Comparison of ENCODE assay signal across 9 cellular contexts in genomic region chr10:72259491-72260214, GRCh38. TPM values are rescaled to one million over a fixed set of nuclear protein-coding genes. Genes with fewer than 3 reads are reported as not detected.
DNase-seq lines count a peak whose midpoint lies in the region; ATAC-seq and TF ChIP-seq lines count a peak whose summit lies in the region.
"Had no signal": no experiment of that assay in that cellular context is flagged by ENCODE, and none has a peak within 500 bp of the region (broad histone marks: within the 10 kb centered on the region; RNA-seq: fewer than 3 reads in every experiment).

No MANE protein-coding gene starts in this region.

- peaks cover 2 to 3% (median 2%) of the 10 kb centered on the region in 3 donors for H3K27me3 Mint-ChIP-seq in CD14-positive monocyte (ENCODE audit: low read depth in 3 of 3)
- H3K27me3 Mint-ChIP-seq in central memory CD8-positive, alpha-beta T cell = no peaks in the 10 kb centered on the region

- H3K79me2 ChIP-seq in Loucy (ENCODE audit: insufficient read depth, low read length) = 0 out of 2 replicates have a peak, but pooled peaks cover under 1% of the 10 kb centered on the region

- H3K4me1 ChIP-seq in Loucy (ENCODE audit: insufficient read depth, low read length, poor library complexity, severe bottlenecking) (peaks cover 81% of the 10 kb centered on the region), muscle layer of colon (ENCODE audit: insufficient read depth, low read length) (peaks cover 39% of the 10 kb centered on the region)

- H3K4me1 Mint-ChIP-seq in CD14-positive monocyte = peaks cover 52% of the 10 kb centered on the region
- H3K4me1 Mint-ChIP-seq in central memory CD8-positive, alpha-beta T cell = peaks cover 64% of the 10 kb centered on the region

- no peaks in the 10 kb centered on the region for H3K9me3 Mint-ChIP-seq in CD14-positive monocyte
- no peaks in the 10 kb centered on the region for H3K9me3 Mint-ChIP-seq in central memory CD8-positive, alpha-beta T cell

- peak overlapping the region; percentile 94 for H3K4me2 ChIP-seq in Loucy (ENCODE audit: low read depth, low read length, poor library complexity, severe bottlenecking)

- H3K36me3 ChIP-seq in Loucy (ENCODE audit: insufficient read depth, low read length) = no peaks in the 10 kb centered on the region
- H3K36me3 ChIP-seq in muscle layer of colon (ENCODE audit: insufficient read depth, low read length) = no peaks in the 10 kb centered on the region

- H3K9me3 ChIP-seq in Loucy (ENCODE audit: insufficient read depth, low read depth, low read length) = no peaks in the 10 kb centered on the region
- H3K9me3 ChIP-seq in muscle layer of colon (ENCODE audit: low read length) = no peaks in the 10 kb centered on the region
- H3K9me3 ChIP-seq: mucosa of descending colon had no signal

- intact Hi-C loops in CD14-positive monocyte (cut with micrococcal nuclease) = loop anchor here (5.0 kb wide), 4 partner anchors 33 to 78 kb away; partner anchors contain the start of genes ANAPC16 (in 1 of the 2) and ASCC1 (in 1 of the 2)

- H3K9ac ChIP-seq in Loucy (ENCODE audit: low read depth, low read length, poor library complexity, severe bottlenecking) = peak overlapping the region; percentile 90
- H3K9ac ChIP-seq in muscle layer of colon (ENCODE audit: low read length) = no peak overlapping the region

- no peak for ATAC-seq in central memory CD8-positive, alpha-beta T cell (replicated peaks; ENCODE audit: extremely low read depth, poor library complexity, severe bottlenecking)

- TF ChIP-seq CTCF in CD14-positive monocyte (IDR thresholded peaks at IDR 0.05) (no peak), Loucy (conservative IDR thresholded peaks at IDR 0.05; ENCODE audit: low read length) (no peak)

- H3K27ac Mint-ChIP-seq in CD14-positive monocyte = peak overlapping the region; percentile 74 to 95 (median 89)
- peak overlapping the region; percentile 92 for H3K27ac Mint-ChIP-seq in central memory CD8-positive, alpha-beta T cell (ENCODE audit: low read depth)

- no peaks in the 10 kb centered on the region for H3K9me2 ChIP-seq in Loucy (replicated peaks; ENCODE audit: low read depth, low read length)

- peaks cover 8% of the 10 kb centered on the region; the same call in 1 of the 2 replicates for H3F3A ChIP-seq in Loucy (ENCODE audit: low read depth)

- no peaks in the 10 kb centered on the region for H3K27me3 ChIP-seq in Loucy (ENCODE audit: insufficient read depth, low read length, poor library complexity, severe bottlenecking)
- no peaks in the 10 kb centered on the region for H3K27me3 ChIP-seq in muscle layer of colon (ENCODE audit: control insufficient read depth in 1 of 2, insufficient read depth in 2 of 2, low read length in 2 of 2)

- H3K36me3 Mint-ChIP-seq in CD14-positive monocyte = peaks cover 0 to 2% of the 10 kb centered on the region in 2 donors
- peaks cover 1% of the 10 kb centered on the region for H3K36me3 Mint-ChIP-seq in central memory CD8-positive, alpha-beta T cell (ENCODE audit: insufficient read depth)

- peak overlapping the region in 1 of 2 donors; percentile 20 for H3K4me3 Mint-ChIP-seq in CD14-positive monocyte
- H3K4me3 Mint-ChIP-seq in central memory CD8-positive, alpha-beta T cell = peak overlapping the region; percentile 86

- H3K4me3 ChIP-seq in Loucy (ENCODE audit: low read length, poor library complexity, severe bottlenecking) = peak overlapping the region; percentile 74
- no peak overlapping the region for H3K4me3 ChIP-seq in muscle layer of colon (ENCODE audit: low read depth in 1 of 2, low read length in 2 of 2)
- H3K4me3 ChIP-seq: mucosa of descending colon had no signal

- H4K20me1 ChIP-seq in Loucy (ENCODE audit: insufficient read depth, low read length, poor library complexity, severe bottlenecking) = no peaks in the 10 kb centered on the region

- peak; percentile 56 for DNase-seq in CD14-positive monocyte (ENCODE audit: low spot score)
- DNase-seq in central memory CD8-positive, alpha-beta T cell (ENCODE audit: low spot score in 2 of 2) = no peak
- DNase-seq in effector CD8-positive, alpha-beta T cell (lab: John Stamatoyannopoulos, UW) = no peak
- no peak for DNase-seq in AG08396 (ENCODE audit: low spot score)
- no peak for DNase-seq in MV-4-11 (lab: John Stamatoyannopoulos, UW)
- DNase-seq in NCI-H1694 treated with DMSO at 0.1 percent for 48 hours (lab: John Stamatoyannopoulos, UW) = no peak

- H2AFZ ChIP-seq in Loucy (ENCODE audit: low read length) = no peak overlapping the region

- peak overlapping the region; percentile 88 for H3K27ac ChIP-seq in muscle layer of colon (ENCODE audit: low read depth, low read length)

RNA-seq across cellular contexts. Expression of gene DDIT4, which starts 14.1 kb away (rescaled TPM):
- 10 to 100 TPM; 26.1 to 45.8 TPM for polyA plus RNA-seq in CD14-positive monocyte

RNA-seq across cellular contexts. Expression of gene ASCC1, which starts 43.6 kb away (rescaled TPM):
- polyA plus RNA-seq in CD14-positive monocyte = 10 to 100 TPM; 17.9 to 20.9 TPM

RNA-seq across cellular contexts. Expression of gene ANAPC16, which starts 43.8 kb away (rescaled TPM):
- 100 to 1,000 TPM; 148 to 167 TPM for polyA plus RNA-seq in CD14-positive monocyte
